ENCODE assay signal across 11 cellular contexts in the genomic region with DNA sequence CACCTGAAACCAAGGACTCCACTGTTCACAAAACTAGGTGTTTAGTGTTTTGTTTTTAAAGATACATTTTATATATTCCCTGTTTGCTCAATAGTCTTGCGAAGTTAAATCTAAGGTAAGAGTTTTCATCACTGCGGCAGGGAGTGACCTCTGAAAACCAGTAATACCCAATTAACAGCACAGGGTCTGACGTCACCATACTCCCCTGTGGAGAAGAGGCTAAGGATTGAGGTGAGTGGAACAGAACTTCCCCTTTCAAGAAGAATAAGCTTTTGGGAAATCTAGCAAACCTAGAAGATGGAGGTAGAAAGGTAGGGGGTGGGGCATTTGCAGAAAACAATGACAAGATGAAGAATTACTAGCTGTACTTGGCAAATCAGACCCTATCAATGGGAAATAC.
"Had no signal": no experiment of that assay in that cellular context is flagged by ENCODE, and none has a peak within 500 bp of the region (broad histone marks: within the 10 kb centered on the region; RNA-seq: fewer than 3 reads in every experiment).

No MANE protein-coding gene starts in this region.

- DNase-seq: GM23248, GOT3, H7, H9, HCEC 1CT, HFFc6 had no signal

- H3K4me3 ChIP-seq: GM23248, GM23338, HAP-1 had no signal

- H3K4me2 ChIP-seq: GM23338 had no signal

- H3K27ac ChIP-seq: GM23248 had no signal

- H2AFZ ChIP-seq: GM23248, GM23338 had no signal

- H3K9me3 ChIP-seq: HAP-1 had no signal

- H3K4me1 ChIP-seq: HAP-1 had no signal

- H3K36me3 ChIP-seq: HAP-1 had no signal

- ATAC-seq: GM23338, HCT116 had no signal

- H3K9ac ChIP-seq: GM23248 had no signal

- FAIRE-seq: H1, H54 had no signal
